Comparison of ENCODE assay signal across 8 cellular contexts in the genomic region with DNA sequence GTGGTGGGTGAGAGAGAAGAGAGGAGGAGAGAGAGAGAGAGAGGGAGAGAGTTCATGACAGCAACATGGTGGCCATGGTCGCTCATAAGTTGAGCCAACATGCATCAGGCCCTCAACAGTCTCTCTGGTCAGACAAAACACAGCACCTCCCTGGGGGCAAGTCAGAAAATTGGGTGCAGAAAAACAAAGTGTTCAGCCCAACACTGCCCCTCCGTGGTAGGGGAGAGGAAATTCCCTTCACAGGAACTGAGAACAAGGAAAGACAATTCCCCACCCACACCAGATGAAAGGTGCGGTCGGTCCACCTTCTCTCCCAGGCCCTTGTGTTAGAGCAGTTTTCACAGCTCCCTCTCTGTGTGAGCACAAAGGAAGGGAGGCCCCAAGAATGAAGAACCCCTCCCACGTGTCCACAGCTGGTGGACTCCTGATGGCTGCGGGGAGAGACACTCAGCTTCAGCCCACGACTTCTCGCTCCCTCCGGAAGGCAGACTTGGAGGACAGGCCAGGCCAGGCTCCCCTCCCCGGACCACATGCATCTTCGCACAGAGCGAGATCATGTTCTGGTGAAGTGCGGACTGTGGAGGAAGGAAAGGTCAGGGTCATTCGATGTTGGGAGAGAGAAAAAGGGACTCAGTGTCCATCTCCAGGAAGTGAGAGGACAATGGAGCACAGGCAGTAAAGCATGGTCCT.
DNase-seq lines count a peak whose midpoint lies in the region; ATAC-seq and TF ChIP-seq lines count a peak whose summit lies in the region.

No MANE protein-coding gene starts in this region.

- intact Hi-C loops in ascending aorta (cut with DNase I), result no loop called here

- H3K4me3 ChIP-seq in ascending aorta, result no peak overlapping the region

- H3K36me3 ChIP-seq in ascending aorta, result no peaks in the 10 kb centered on the region

- peak; percentile 86 for DNase-seq in DMS53 (lab: John Stamatoyannopoulos, UW)
- DNase-seq in SKM-1 treated with dmso at 0.1 percent for 144 hours (lab: John Stamatoyannopoulos, UW; ENCODE audit: unreplicated experiment), result peak; percentile 81
- peak in 1 of 2 donors; percentile 64 for DNase-seq in ascending aorta (ENCODE audit: low spot score in 2 of 2)
- DNase-seq in hippocampal formation (lab: John Stamatoyannopoulos, UW), result peak; percentile 5 to 6
- DNase-seq in stimulated activated CD4-positive, alpha-beta T cell treated with anti-CD3 and anti-CD28 coated beads, Interleukin-15, amount 100 ng/mL, for 24 hours, result peak; percentile 72
- no peak for DNase-seq in HK-2 (ENCODE audit: unreplicated experiment)

- no peak overlapping the region for H3K27ac ChIP-seq in ascending aorta

- no peak for ATAC-seq in HG02870 (IDR thresholded peaks at IDR 0.05; ENCODE audit: unreplicated experiment)

- TF ChIP-seq RAD21 in Ishikawa (IDR thresholded peaks at IDR 0.05; ENCODE audit: low read depth), result peak; percentile 88

- H3K27me3 ChIP-seq in ascending aorta, result no peaks in the 10 kb centered on the region

- H3K9me3 ChIP-seq in ascending aorta, result no peaks in the 10 kb centered on the region

- TF ChIP-seq CTCF in ascending aorta (IDR thresholded peaks at IDR 0.05), result peak; percentile 42 to 56 (median 50)

- peaks cover 0 to 2% of the 10 kb centered on the region in 2 donors for H3K4me1 ChIP-seq in ascending aorta

- no peak for TF ChIP-seq EP300 in Ishikawa (IDR thresholded peaks at IDR 0.05; ENCODE audit: borderline replicate concordance)

TF ChIP-seq in Ishikawa, 13 proteins besides CTCF, POLR2A, EP300 and RAD21:
- TF ChIP-seq TAF1 (IDR thresholded peaks at IDR 0.05; ENCODE audit: low read depth) (no peak), CEBPB (IDR thresholded peaks at IDR 0.05) (no peak), EGR1 (IDR thresholded peaks at IDR 0.05) (no peak), CREB1 (IDR thresholded peaks at IDR 0.05; ENCODE audit: low read depth) (no peak), TEAD4 (IDR thresholded peaks at IDR 0.05) (no peak), TCF12 (IDR thresholded peaks at IDR 0.05; ENCODE audit: low read depth) (no peak), FOXM1 (IDR thresholded peaks at IDR 0.05; ENCODE audit: borderline replicate concordance, low read depth) (no peak), NFIC (IDR thresholded peaks at IDR 0.05) (no peak), YY1 (IDR thresholded peaks at IDR 0.05; ENCODE audit: low read depth) (no peak), ZBTB7A (IDR thresholded peaks at IDR 0.05; ENCODE audit: low read depth) (no peak)
- TF ChIP-seq, protein P1, sequence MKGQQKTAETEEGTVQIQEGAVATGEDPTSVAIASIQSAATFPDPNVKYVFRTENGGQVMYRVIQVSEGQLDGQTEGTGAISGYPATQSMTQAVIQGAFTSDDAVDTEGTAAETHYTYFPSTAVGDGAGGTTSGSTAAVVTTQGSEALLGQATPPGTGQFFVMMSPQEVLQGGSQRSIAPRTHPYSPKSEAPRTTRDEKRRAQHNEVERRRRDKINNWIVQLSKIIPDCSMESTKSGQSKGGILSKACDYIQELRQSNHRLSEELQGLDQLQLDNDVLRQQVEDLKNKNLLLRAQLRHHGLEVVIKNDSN (IDR thresholded peaks at IDR 0.05), result no peak
